ENCODE assay signal across 20 cellular contexts in the genomic region with DNA sequence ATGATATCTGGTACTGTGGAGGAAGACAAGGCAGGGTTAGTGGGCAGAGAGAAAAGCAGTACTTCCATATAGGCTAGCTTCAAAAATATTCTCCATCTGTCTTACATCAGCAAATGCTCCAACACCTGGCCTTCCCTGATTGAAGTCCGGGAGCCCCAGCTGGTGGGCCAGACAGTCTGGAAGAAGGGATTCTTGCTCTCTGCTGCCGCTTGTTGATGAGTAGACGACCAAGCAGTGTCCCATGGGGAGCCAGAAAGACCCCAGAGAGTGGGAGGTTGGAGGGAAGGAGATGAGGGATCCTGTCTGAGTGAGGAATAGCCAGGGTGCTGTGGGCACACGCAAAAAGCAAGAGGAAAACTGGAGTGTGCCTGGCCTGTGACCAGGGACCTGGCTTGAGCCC.
DNase-seq lines count a peak whose midpoint lies in the region; ATAC-seq, FAIRE-seq and TF ChIP-seq lines count a peak whose summit lies in the region.
"Had no signal": no experiment of that assay in that cellular context is flagged by ENCODE, and none has a peak within 500 bp of the region (broad histone marks: within the 10 kb centered on the region; RNA-seq: fewer than 3 reads in every experiment).

No MANE protein-coding gene starts in this region.

- ATAC-seq in K562 (peak; percentile 34; the same call in 2 of the 3 replicates), GM23338 (no peak)

- in situ Hi-C loops in mammary epithelial cell (cut with MboI; ENCODE audit: low sequenced_read_pairs in 2 of 2), result no loop called here
- in situ Hi-C loops in K562 (cut with MboI), result no loop called here

- POLR2A ChIA-PET in K562 (lab: Yijun Ruan, JAX), result no interaction called here

- no peak overlapping the region for H3K27ac Mint-ChIP-seq in GM23338
- H3K27ac Mint-ChIP-seq: HFFc6 had no signal

- H3K4me2 ChIP-seq in mammary epithelial cell (ENCODE audit: insufficient read depth, low read depth, low read length) (no peak overlapping the region), K562 (ENCODE audit: insufficient read depth, low read length) (no peak overlapping the region), GM23338 (no peak overlapping the region)

- dilution Hi-C loops in mammary epithelial cell (cut with HindIII; ENCODE audit: low sequenced_read_pairs), result no loop called here

- 92% methylated on average over 2 of the region's 4 CpGs for WGBS in mammary epithelial cell (ENCODE audit: low coverage, missing lambda C conversion rate)
- WGBS in K562 (ENCODE audit: insufficient coverage, low coverage, missing lambda C conversion rate), result 0% methylated on average over 2 of the region's 4 CpGs

- H3K27me3 Mint-ChIP-seq in GM23338 (ENCODE audit: insufficient read depth, low read depth, poor library complexity), result peaks cover 30% of the 10 kb centered on the region

- H3K4me1 ChIP-seq in mammary epithelial cell (ENCODE audit: insufficient read depth, low read length) (peaks cover 40% of the 10 kb centered on the region), breast epithelium (no peaks in the 10 kb centered on the region), K562 (replicated peaks in 1 of 2; ENCODE audit: control insufficient read depth in 2 of 2, insufficient read depth in 2 of 2, low read length in 2 of 2) (peaks cover 0 to 11% of the 10 kb centered on the region in 2 experiments; a peak in 2 of 5 replicates), GM23338 (ENCODE audit: insufficient read depth) (peaks cover 9% of the 10 kb centered on the region)

- TF ChIP-seq POLR2A in breast epithelium (IDR thresholded peaks at IDR 0.05), result no peak
- no peak for TF ChIP-seq POLR2A in K562 (conservative IDR thresholded peaks at IDR 0.05)

- DNase-seq in mammary epithelial cell (no peak), breast epithelium (ENCODE audit: low spot score in 2 of 2) (no peak), NCI-H2171 treated with DMSO at 0.1 percent for 48 hours (lab: John Stamatoyannopoulos, UW) (peak; percentile 65), K562 (ENCODE audit: extremely low read depth in 1 of 4, low spot score in 3 of 4) (no peak), retina (peak; percentile 18), T-helper 2 cell (no peak), RCC 7860 (ENCODE audit: low spot score) (no peak), GM23338 (ENCODE audit: low spot score) (no peak)
- DNase-seq: HFFc6; MG63; NCI-H146; NCI-H510A treated with DMSO at 0.1 percent for 48 hours; NK-92 treated with Interleukin-12 subunit alpha and Interleukin-12 subunit beta, amount 100 ng/mL, for 24 hours; OCI-M1 had no signal

- H3K27me3 ChIP-seq in mammary epithelial cell (ENCODE audit: insufficient read depth, low read length) (no peaks in the 10 kb centered on the region), breast epithelium (peaks cover 0 to 22% of the 10 kb centered on the region in 2 donors), K562 (ENCODE audit: control insufficient read depth in 2 of 2, insufficient read depth in 2 of 2, low read length in 2 of 2) (0 out of 5 replicates have a peak, but pooled peaks cover 0 to 6% of the 10 kb centered on the region in 2 experiments), GM23338 (ENCODE audit: insufficient read depth) (peaks cover 22% of the 10 kb centered on the region)
- H3K27me3 ChIP-seq: BLaER1 treated with 17β-estradiol and CSF1 and Interleukin-3, amounts not matched to agents 10 nM and 100 nM had no signal

- H3K4me3 ChIP-seq in mammary epithelial cell (replicated peaks in 1 of 3; ENCODE audit: insufficient read depth in 1 of 3, low read depth in 2 of 3, low read length in 3 of 3), result no peak overlapping the region
- H3K4me3 ChIP-seq in breast epithelium, result no peak overlapping the region
- no peak overlapping the region for H3K4me3 ChIP-seq in K562
- H3K4me3 ChIP-seq in GM23338, result no peak overlapping the region
- H3K4me3 ChIP-seq: BLaER1 treated with 17β-estradiol and CSF1 and Interleukin-3, amounts not matched to agents 10 nM and 100 nM; MG63; SK-N-MC had no signal

- H3K79me2 ChIP-seq in mammary epithelial cell (ENCODE audit: insufficient read depth, low read length) (no peaks in the 10 kb centered on the region), K562 (ENCODE audit: control insufficient read depth, insufficient read depth, low read length) (no peaks in the 10 kb centered on the region), GM23338 (replicated peaks; ENCODE audit: insufficient read depth) (no peaks in the 10 kb centered on the region; the same call in 1 of the 2 replicates)

- no peak overlapping the region for H3K4me3 Mint-ChIP-seq in GM23338
- H3K4me3 Mint-ChIP-seq: HFFc6 had no signal

- H3K9ac ChIP-seq in mammary epithelial cell (ENCODE audit: insufficient read depth, low read length), result peak overlapping the region; percentile 9
- no peak overlapping the region for H3K9ac ChIP-seq in K562 (ENCODE audit: insufficient read depth in 1 of 2, low read depth in 2 of 2, low read length in 2 of 2)
- H3K9ac ChIP-seq: BLaER1 treated with 17β-estradiol and CSF1 and Interleukin-3, amounts not matched to agents 10 nM and 100 nM had no signal

- TF ChIP-seq CTCF in mammary epithelial cell (conservative IDR thresholded peaks at IDR 0.05 in 1 of 2, IDR thresholded peaks at IDR 0.05 in 1 of 2; ENCODE audit: extremely low read depth in 1 of 2, insufficient read depth in 1 of 2, low read depth in 1 of 2, low read length in 2 of 2) (no peak), breast epithelium (IDR thresholded peaks at IDR 0.05) (no peak), K562 (IDR thresholded peaks at IDR 0.05 in 2 of 3, conservative IDR thresholded peaks at IDR 0.05 in 1 of 3; ENCODE audit: insufficient read depth in 2 of 3, low read depth in 1 of 3, low read length in 3 of 3) (peak in 2 of 3 experiments; percentile 14 to 19; a peak in 2 of 6 replicates), GM23338 (conservative IDR thresholded peaks at IDR 0.05; ENCODE audit: low read depth in 2 of 2) (no peak; a peak in 1 of 4 replicates)

- H3K27ac ChIP-seq in mammary epithelial cell (ENCODE audit: insufficient read depth, low read depth, low read length), result no peak overlapping the region
- no peak overlapping the region for H3K27ac ChIP-seq in breast epithelium
- no peak overlapping the region for H3K27ac ChIP-seq in K562 (ENCODE audit: extremely low read depth, low read depth, low read length)
- no peak overlapping the region for H3K27ac ChIP-seq in GM23338 (ENCODE audit: low read depth)
- H3K27ac ChIP-seq: BLaER1 treated with 17β-estradiol and CSF1 and Interleukin-3, amounts not matched to agents 10 nM and 100 nM; RWPE1; SK-N-MC had no signal

- no peaks in the 10 kb centered on the region for H3K9me3 Mint-ChIP-seq in GM23338

- BruUV-seq in mammary epithelial cell (replicated peaks; lab: Mats Ljungman, UMichigan) (no TSS peak), K562 (replicated peaks; lab: Mats Ljungman, UMichigan) (no TSS peak)

- peak in 1 of 2 experiments; percentile 14; a peak in 1 of 4 replicates for TF ChIP-seq RAD21 in K562 (CRISPR knock-in tag; conservative IDR thresholded peaks at IDR 0.05 in 1 of 2, IDR thresholded peaks at IDR 0.05 in 1 of 2)

- no peaks in the 10 kb centered on the region for H3K36me3 ChIP-seq in mammary epithelial cell (ENCODE audit: insufficient read depth, low read length)
- no peaks in the 10 kb centered on the region for H3K36me3 ChIP-seq in breast epithelium
- no peaks in the 10 kb centered on the region for H3K36me3 ChIP-seq in K562 (ENCODE audit: control insufficient read depth, insufficient read depth, low read length)
- no peaks in the 10 kb centered on the region for H3K36me3 ChIP-seq in GM23338 (ENCODE audit: insufficient read depth)
- H3K36me3 ChIP-seq: BLaER1 treated with 17β-estradiol and CSF1 and Interleukin-3, amounts not matched to agents 10 nM and 100 nM; MG63 had no signal

- H3F3A ChIP-seq in GM23338 (replicated peaks; ENCODE audit: low read depth), result peaks cover 7% of the 10 kb centered on the region; the same call in 1 of the 2 replicates

- FAIRE-seq in K562 (lab: Jason Lieb, UNC) (no peak), RCC 7860 (lab: Jason Lieb, UNC) (no peak)
- FAIRE-seq: A204.1, GM12892, H1 had no signal

- no peaks in the 10 kb centered on the region; the same call in 2 of the 3 replicates for H3K36me3 Mint-ChIP-seq in GM23338 (ENCODE audit: low read depth)

- no peak for TF ChIP-seq EP300 in K562 (IDR thresholded peaks at IDR 0.05; ENCODE audit: low read length)

- no peaks in the 10 kb centered on the region for H4K20me1 ChIP-seq in mammary epithelial cell (ENCODE audit: insufficient read depth, low read length)
- H4K20me1 ChIP-seq in K562 (replicated peaks; ENCODE audit: control insufficient read depth, insufficient read depth, low read length), result no peaks in the 10 kb centered on the region
- no peaks in the 10 kb centered on the region; the same call in 1 of the 2 replicates for H4K20me1 ChIP-seq in GM23338 (replicated peaks; ENCODE audit: insufficient read depth)
- H4K20me1 ChIP-seq: BLaER1 treated with 17β-estradiol and CSF1 and Interleukin-3, amounts not matched to agents 10 nM and 100 nM had no signal

- CTCF ChIA-PET in mammary epithelial cell (lab: Charles Lee; ENCODE audit: low non-redundant PET), result no interaction called here
- CTCF ChIA-PET in K562 (lab: Yijun Ruan, JAX; ENCODE audit: low intra/inter-chr PET ratio), result no interaction called here

- H3K9me3 ChIP-seq in mammary epithelial cell (replicated peaks; ENCODE audit: insufficient read depth, low read length), result no peaks in the 10 kb centered on the region
- H3K9me3 ChIP-seq in breast epithelium, result no peaks in the 10 kb centered on the region
- H3K9me3 ChIP-seq in K562 (replicated peaks; ENCODE audit: control insufficient read depth, insufficient read depth, low read depth, low read length), result no peaks in the 10 kb centered on the region
- H3K9me3 ChIP-seq: MG63 had no signal

- peaks cover 2% of the 10 kb centered on the region for H3K9me1 ChIP-seq in K562 (ENCODE audit: control insufficient read depth, insufficient read depth, low read length)

- intact Hi-C loops in mammary epithelial cell (cut with micrococcal nuclease), result no loop called here
- intact Hi-C loops in breast epithelium (cut with DNase I; ENCODE audit: low total_unique reads), result no loop called here
- intact Hi-C loops in K562 (cut with micrococcal nuclease), result no loop called here

- no peak overlapping the region for H2AFZ ChIP-seq in mammary epithelial cell (ENCODE audit: low read depth, low read length)
- H2AFZ ChIP-seq in K562 (ENCODE audit: low read depth, low read length), result no peak overlapping the region
- no peak overlapping the region for H2AFZ ChIP-seq in GM23338

- peaks cover 5% of the 10 kb centered on the region; the same call in 1 of the 3 replicates for H3K4me1 Mint-ChIP-seq in GM23338

- no peaks in the 10 kb centered on the region for H3K9me2 ChIP-seq in GM23338 (ENCODE audit: insufficient read depth)

TF ChIP-seq in K562, 482 proteins besides CTCF, POLR2A, EP300 and RAD21 (continues in another document):
- no peak for TF ChIP-seq NELFE (IDR thresholded peaks at IDR 0.05; ENCODE audit: insufficient read depth, insufficient read length)

TF ChIP-seq in GM23338, 12 proteins besides CTCF, POLR2A, EP300 and RAD21:
- no peak for TF ChIP-seq CREB1 (CRISPR knock-in tag; IDR thresholded peaks at IDR 0.05; ENCODE audit: low read depth)

Comparison
In these comparisons a context has a peak if more than half of its experiments do, and no peak if none do; other contexts are left out.
1. DNase-seq: peak in NCI-H2171 treated with DMSO at 0.1 percent for 48 hours (single experiment) and retina (single experiment); none in mammary epithelial cell (single experiment), breast epithelium (0 of 2), K562 (0 of 4), T-helper 2 cell (0 of 5), RCC 7860 (single experiment) and GM23338 (single experiment).
2. CTCF ChIP-seq: peak in K562 (2 of 3); none in mammary epithelial cell (0 of 2), breast epithelium (0 of 3) and GM23338 (0 of 2).